Comparison of ENCODE assay signal across 26 cellular contexts in the genomic region with DNA sequence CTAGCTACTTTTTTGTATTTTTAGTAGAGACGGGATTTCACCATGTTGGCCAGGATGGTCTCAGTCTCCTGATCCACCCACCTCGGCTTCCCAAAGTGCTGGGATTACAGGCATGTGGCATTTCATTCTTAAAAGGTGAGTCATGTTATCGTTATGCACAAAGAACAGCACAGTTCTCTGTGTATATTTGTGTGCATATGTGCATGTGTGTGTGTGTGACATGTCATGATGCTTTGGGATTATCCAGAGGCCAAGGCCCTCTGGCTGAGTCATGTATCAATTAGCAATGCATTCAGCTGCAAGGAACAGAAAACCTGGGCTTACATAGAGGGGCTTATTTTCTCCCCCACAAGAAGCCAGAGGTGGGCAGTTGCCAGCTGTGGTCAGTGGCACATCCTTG.
DNase-seq lines count a peak whose midpoint lies in the region; ATAC-seq, FAIRE-seq and TF ChIP-seq lines count a peak whose summit lies in the region.
"Had no signal": no experiment of that assay in that cellular context is flagged by ENCODE, and none has a peak within 500 bp of the region (broad histone marks: within the 10 kb centered on the region; RNA-seq: fewer than 3 reads in every experiment).

No MANE protein-coding gene starts in this region.

- no peak overlapping the region for H3T11ph ChIP-seq in H9 (ENCODE audit: low read length)

- ATAC-seq in GM19351 (IDR thresholded peaks at IDR 0.05; ENCODE audit: unreplicated experiment) (no peak), HG02973 (IDR thresholded peaks at IDR 0.05; ENCODE audit: unreplicated experiment) (no peak)
- ATAC-seq: heart left ventricle; natural killer cell treated with Interleukin-12 subunit alpha and Interleukin-12 subunit beta and Interleukin-15 and Interleukin-18, amount 100 ng/mL, for 72 hours; Panc1; right cardiac atrium had no signal

- H4K20me1 ChIP-seq in H9 (ENCODE audit: control insufficient read depth, insufficient read depth, insufficient read length) = no peaks in the 10 kb centered on the region

- no peaks in the 10 kb centered on the region for H3K27me3 ChIP-seq in H9 (ENCODE audit: insufficient read depth, low read length)
- H3K27me3 ChIP-seq: ovary, transverse colon had no signal

- no peak overlapping the region for H4K8ac ChIP-seq in H9 (replicated peaks; ENCODE audit: insufficient read length, low read depth, low read length)

- no peak overlapping the region for H2BK12ac ChIP-seq in H9 (ENCODE audit: insufficient read length, low read depth, low read length)

- H3K36me3 Mint-ChIP-seq in H9 (ENCODE audit: insufficient read depth in 1 of 3, low read depth in 3 of 3) = peaks cover 0 to 4% (median 0%) of the 10 kb centered on the region in 3 experiments; a peak in 2 of 7 replicates
- H3K36me3 Mint-ChIP-seq: activated naive CD8-positive, alpha-beta T cell treated with anti-CD3 and anti-CD28 coated beads for 36 hours; brain; natural killer cell treated with Interleukin-12 subunit alpha and Interleukin-12 subunit beta and Interleukin-15 and Interleukin-18, amount 100 ng/mL, for 72 hours had no signal

- no peak overlapping the region for H3K56ac ChIP-seq in H9 (ENCODE audit: insufficient read length, low read depth, low read length)

- DNase-seq in AG10803 (ENCODE audit: low read depth) (peak; percentile 29), M059J (ENCODE audit: low read depth) (peak; percentile 76), choroid plexus epithelial cell (ENCODE audit: low read depth) (peak; percentile 14), kidney glomerular epithelial cell (lab: John Stamatoyannopoulos, UW) (peak; percentile 30), GM19239 (ENCODE audit: insufficient read length, low spot score) (no peak), H9 (no peak)
- DNase-seq: activated CD4-positive, alpha-beta T cell treated with anti-CD3 and anti-CD28 coated beads for 48 hours; activated naive CD8-positive, alpha-beta T cell treated with anti-CD3 and anti-CD28 coated beads for 36 hours; C1 segment of cervical spinal cord; effector memory CD4-positive, alpha-beta T cell; EL; heart left ventricle; left ventricle myocardium inferior; midbrain; NCI-H1105 treated with DMSO at 0.1 percent for 48 hours; NCI-H2029 treated with DMSO at 0.1 percent for 48 hours; NCI-H446 treated with DMSO at 0.1 percent for 48 hours; ovary; right cardiac atrium; T-helper 2 cell; transverse colon had no signal

- no peak overlapping the region for H2AFZ ChIP-seq in H9 (ENCODE audit: low read length)

- no peak overlapping the region for H3K18ac ChIP-seq in H9 (ENCODE audit: insufficient read length, low read depth, low read length)

- no peak overlapping the region for H2BK20ac ChIP-seq in H9 (ENCODE audit: low read depth, low read length, poor library complexity, severe bottlenecking)

- no peak overlapping the region for H3K4me2 ChIP-seq in H9 (ENCODE audit: insufficient read depth, insufficient read length, low read length)

- no peak overlapping the region for H2BK120ac ChIP-seq in H9 (ENCODE audit: low read depth, low read length, poor library complexity, severe bottlenecking)

- H3K9ac ChIP-seq in H9 (ENCODE audit: extremely low read depth, insufficient read length, low read length) = no peak overlapping the region

- no peak overlapping the region for H2AK5ac ChIP-seq in H9 (ENCODE audit: insufficient read length, low read length)

- H3K27ac Mint-ChIP-seq in H9 = no peak overlapping the region
- H3K27ac Mint-ChIP-seq: activated naive CD8-positive, alpha-beta T cell treated with anti-CD3 and anti-CD28 coated beads for 36 hours; brain; natural killer cell treated with Interleukin-12 subunit alpha and Interleukin-12 subunit beta and Interleukin-15 and Interleukin-18, amount 100 ng/mL, for 72 hours had no signal

- H3K27ac ChIP-seq in H9 (ENCODE audit: insufficient read length, low read depth, low read length) = no peak overlapping the region
- H3K27ac ChIP-seq: heart left ventricle, left ventricle myocardium inferior, ovary, transverse colon had no signal

- no peaks in the 10 kb centered on the region for H3K23me2 ChIP-seq in H9 (ENCODE audit: insufficient read length, low read depth, low read length, poor library complexity, severe bottlenecking)

- no peak overlapping the region for H4K5ac ChIP-seq in H9 (ENCODE audit: insufficient read length, low read depth, low read length)

- no peaks in the 10 kb centered on the region for H3K9me3 ChIP-seq in H9 (ENCODE audit: control insufficient read depth, low read depth, low read length)
- H3K9me3 ChIP-seq: heart left ventricle, left ventricle myocardium inferior, ovary, transverse colon had no signal

- FAIRE-seq in GM19239 (lab: Jason Lieb, UNC) = no peak

- peaks cover 2% of the 10 kb centered on the region in 2 experiments; a peak in 3 of 5 replicates for H3K9me3 Mint-ChIP-seq in H9
- H3K9me3 Mint-ChIP-seq: activated naive CD8-positive, alpha-beta T cell treated with anti-CD3 and anti-CD28 coated beads for 36 hours; natural killer cell treated with Interleukin-12 subunit alpha and Interleukin-12 subunit beta and Interleukin-15 and Interleukin-18, amount 100 ng/mL, for 72 hours had no signal

- TF ChIP-seq CTCF in AG10803 (conservative IDR thresholded peaks at IDR 0.05; ENCODE audit: low read length) = no peak
- no peak for TF ChIP-seq CTCF in choroid plexus epithelial cell (conservative IDR thresholded peaks at IDR 0.05; ENCODE audit: low read depth, low read length)
- no peak for TF ChIP-seq CTCF in H9 (conservative IDR thresholded peaks at IDR 0.05)

- WGBS in H9 (ENCODE audit: extremely low coverage, insufficient read length, low lambda C conversion rate) = no CpG with 5 or more reads among the region's 3 CpGs

- peaks cover 7% of the 10 kb centered on the region; the same call in 1 of the 2 replicates for H3K4me1 ChIP-seq in H9 (ENCODE audit: insufficient read depth, low read length)
- H3K4me1 ChIP-seq: heart left ventricle, transverse colon had no signal

- no peaks in the 10 kb centered on the region for H3K79me2 ChIP-seq in H9 (ENCODE audit: insufficient read depth, low read length)

- no peaks in the 10 kb centered on the region for H3K79me1 ChIP-seq in H9 (ENCODE audit: insufficient read depth, low read depth, low read length, poor library complexity, severe bottlenecking)

- H3K4me3 ChIP-seq in AG10803 (ENCODE audit: low read length) (no peak overlapping the region), choroid plexus epithelial cell (ENCODE audit: low read depth, low read length) (no peak overlapping the region)
- H3K4me3 ChIP-seq: heart left ventricle, left ventricle myocardium inferior, ovary, transverse colon had no signal

- H3K14ac ChIP-seq in H9 (ENCODE audit: insufficient read depth, low read length) = no peak overlapping the region

- H3K23ac ChIP-seq in H9 (ENCODE audit: insufficient read length, low read depth, low read length) = no peak overlapping the region

- H3K27me3 Mint-ChIP-seq in H9 (ENCODE audit: low read depth) = peaks cover 1% of the 10 kb centered on the region

- H4K91ac ChIP-seq in H9 (ENCODE audit: insufficient read length, low read depth, low read length) = no peak overlapping the region

- no peak overlapping the region for H3K4ac ChIP-seq in H9 (ENCODE audit: low read depth, low read length)

- no peak overlapping the region for H3K4me3 Mint-ChIP-seq in H9
- H3K4me3 Mint-ChIP-seq: activated naive CD8-positive, alpha-beta T cell treated with anti-CD3 and anti-CD28 coated beads for 36 hours; brain; natural killer cell treated with Interleukin-12 subunit alpha and Interleukin-12 subunit beta and Interleukin-15 and Interleukin-18, amount 100 ng/mL, for 72 hours had no signal

- no peak overlapping the region for H2BK15ac ChIP-seq in H9 (ENCODE audit: low read depth, low read length)

- no peak overlapping the region for H2BK5ac ChIP-seq in H9 (ENCODE audit: insufficient read length, low read length)

- peaks cover 15 to 18% of the 10 kb centered on the region in 2 experiments for H3K4me1 Mint-ChIP-seq in H9
- H3K4me1 Mint-ChIP-seq: activated naive CD8-positive, alpha-beta T cell treated with anti-CD3 and anti-CD28 coated beads for 36 hours had no signal

Comparison
In these comparisons a context has a peak if more than half of its experiments do, and no peak if none do; other contexts are left out.
1. DNase-seq: peak in AG10803 (single experiment), M059J (single experiment), choroid plexus epithelial cell (single experiment) and kidney glomerular epithelial cell (single experiment); none in GM19239 (single experiment) and H9 (single experiment).